Comparison of ENCODE assay signal across 28 cellular contexts in genomic region chr6:97778290-97779038, GRCh38.
"Had no signal": no experiment of that assay in that cellular context is flagged by ENCODE, and none has a peak within 500 bp of the region (broad histone marks: within the 10 kb centered on the region; RNA-seq: fewer than 3 reads in every experiment).

No MANE protein-coding gene starts in this region.

- H3K9me3 ChIP-seq: mucosa of descending colon, pancreas, psoas muscle, right atrium auricular region, spleen, thyroid gland, upper lobe of right lung had no signal

- H3K4me3 Mint-ChIP-seq: activated CD8-positive, alpha-beta T cell treated with anti-CD3 and anti-CD28 coated beads, Interleukin-2, amount 10 ng/mL, durations not matched to agents 7 days and 5 days; activated naive CD4-positive, alpha-beta T cell treated with anti-CD3 and anti-CD28 coated beads, Interleukin-2, amount 50 U/mL, for 24 hours; brain; memory B cell; nephron progenitor cell had no signal

- H3K36me3 Mint-ChIP-seq: activated naive CD4-positive, alpha-beta T cell treated with anti-CD3 and anti-CD28 coated beads, Interleukin-2, amount 50 U/mL, for 24 hours; memory B cell had no signal

- H3K27ac ChIP-seq: pancreas, psoas muscle, right atrium auricular region, spleen, thyroid gland, upper lobe of right lung, WERI-Rb-1 had no signal

- H3K27me3 Mint-ChIP-seq: activated naive CD4-positive, alpha-beta T cell treated with anti-CD3 and anti-CD28 coated beads, Interleukin-2, amount 50 U/mL, for 24 hours had no signal

- DNase-seq: activated CD4-positive, alpha-beta T cell treated with anti-CD3 and anti-CD28 coated beads for 1 hour; activated CD4-positive, alpha-beta T cell treated with anti-CD3 and anti-CD28 coated beads, Interleukin-2, amount 50 U/mL, for 1 hour; activated CD8-positive, alpha-beta T cell treated with anti-CD3 and anti-CD28 coated beads, Interleukin-2, amount 10 ng/mL, durations not matched to agents 7 days and 5 days; activated gamma-delta T cell treated with Interleukin-2 at 50 U/mL for 16 hours; aorta; central memory CD4-positive, alpha-beta T cell; dermis blood vessel endothelial cell; effector CD8-positive, alpha-beta T cell; foreskin melanocyte; hippocampal formation; left colon; mucosa of descending colon; nephron progenitor cell; pancreas; psoas muscle; spleen; stimulated activated CD4-positive, alpha-beta T cell treated with anti-CD3 and anti-CD28 coated beads, Interleukin-4, amount 100 ng/mL, for 24 hours; stimulated activated naive CD8-positive, alpha-beta T cell treated with anti-CD3 and anti-CD28 coated beads, Interleukin-15, Interleukin-2, amounts not matched to agents 100 U/mL and 50 U/mL, for 24 hours; substantia nigra; T-helper 1 cell; thyroid gland; upper lobe of right lung; WERI-Rb-1 had no signal

- H3K27ac Mint-ChIP-seq: activated CD8-positive, alpha-beta T cell treated with anti-CD3 and anti-CD28 coated beads, Interleukin-2, amount 10 ng/mL, durations not matched to agents 7 days and 5 days; activated naive CD4-positive, alpha-beta T cell treated with anti-CD3 and anti-CD28 coated beads, Interleukin-2, amount 50 U/mL, for 24 hours; brain; memory B cell; nephron progenitor cell had no signal

- H3K4me3 ChIP-seq: mucosa of descending colon, pancreas, psoas muscle, right atrium auricular region, spleen, thyroid gland, upper lobe of right lung had no signal

- H3K4me1 Mint-ChIP-seq: activated naive CD4-positive, alpha-beta T cell treated with anti-CD3 and anti-CD28 coated beads, Interleukin-2, amount 50 U/mL, for 24 hours; brain; memory B cell; nephron progenitor cell had no signal

- H3K4me1 ChIP-seq: pancreas, psoas muscle, right atrium auricular region, spleen, thyroid gland, upper lobe of right lung had no signal

- ATAC-seq: activated CD8-positive, alpha-beta T cell treated with anti-CD3 and anti-CD28 coated beads, Interleukin-2, amount 10 ng/mL, durations not matched to agents 7 days and 5 days; esophagus mucosa; left colon; mucosa of descending colon; pancreas; psoas muscle; stimulated activated naive CD8-positive, alpha-beta T cell treated with anti-CD3 and anti-CD28 coated beads, Interleukin-15, Interleukin-2, amounts not matched to agents 100 U/mL and 50 U/mL, for 24 hours; upper lobe of right lung had no signal

- H3K36me3 ChIP-seq: pancreas, right atrium auricular region, spleen, thyroid gland, upper lobe of right lung, WERI-Rb-1 had no signal

- H3K27me3 ChIP-seq: pancreas, right atrium auricular region, spleen, thyroid gland, upper lobe of right lung had no signal
